ENCODE assay signal across 7 cellular contexts in the genomic region with DNA sequence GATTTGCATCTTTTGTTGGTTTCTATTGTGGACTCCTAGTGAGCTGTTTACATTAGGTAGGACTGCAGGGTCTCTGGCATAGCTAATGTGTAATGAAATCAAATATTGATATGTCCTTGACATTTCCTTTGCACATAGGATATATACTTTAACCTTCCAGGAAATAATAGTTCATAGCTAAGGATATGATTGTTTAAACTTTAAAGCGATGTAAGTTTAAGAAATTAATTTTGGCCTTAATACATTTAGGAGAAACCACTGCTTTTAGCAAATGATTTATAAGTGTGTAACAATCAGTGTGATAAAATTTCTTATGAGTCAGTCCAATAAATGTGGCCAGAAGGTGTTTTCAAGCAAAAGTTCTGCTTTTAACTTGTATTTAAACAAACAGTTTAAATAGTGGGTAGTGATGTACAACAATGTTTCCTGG.
"Had no signal": no experiment of that assay in that cellular context is flagged by ENCODE, and none has a peak within 500 bp of the region (broad histone marks: within the 10 kb centered on the region; RNA-seq: fewer than 3 reads in every experiment).

No MANE protein-coding gene starts in this region.

- FAIRE-seq: H54, K562 had no signal

- H3K27ac ChIP-seq: HL-60 had no signal

- H2AFZ ChIP-seq: GM23338 had no signal

- ATAC-seq: GM23338, K562 had no signal

- H3K4me2 ChIP-seq: GM23338 had no signal

- H3K4me3 ChIP-seq: GM23338, K562 had no signal

- DNase-seq: H9, HCEC 1CT, IMR-90 had no signal
